In genomic region chrY:17233710-17234109, GRCh38 we compare ENCODE assay signal across 22 cellular contexts.
"Had no signal": no experiment of that assay in that cellular context is flagged by ENCODE, and none has a peak within 500 bp of the region (broad histone marks: within the 10 kb centered on the region; RNA-seq: fewer than 3 reads in every experiment).

No MANE protein-coding gene starts in this region.

- H3K36me3 ChIP-seq: MG63, SJCRH30 had no signal

- DNase-seq: IMR-90; Karpas-422; KG1; MG63; NCI-H1092; NCI-H1105 treated with DMSO at 0.1 percent for 48 hours; NCI-H1417 treated with DMSO at 0.1 percent for 48 hours; NCI-H146; NCI-H1694 treated with DMSO at 0.1 percent for 48 hours; NCI-H2029; NCI-H2081 treated with DMSO at 0.1 percent for 48 hours; NCI-H226; NCI-H446; NCI-H510A; NCI-H524 treated with DMSO at 0.1 percent for 48 hours; NCI-H69; NCI-H774; NK-92 treated with Interleukin-12 subunit alpha and Interleukin-12 subunit beta, amount 100 ng/mL, for 24 hours; PC-3; SHP77 treated with DMSO at 0.1 percent for 48 hours; SJCRH30 had no signal

- H3K27ac ChIP-seq: SJCRH30 had no signal

- H3K4me1 ChIP-seq: SJCRH30 had no signal

- H3K9me3 ChIP-seq: MG63, SJCRH30 had no signal

- H3K27me3 ChIP-seq: MG63, SJCRH30 had no signal

- H3K4me3 ChIP-seq: MG63, SJCRH30 had no signal

- FAIRE-seq: HepG2 had no signal
